In genomic region chr2:173749315-173749714, GRCh38 we compare ENCODE assay signal across 11 cellular contexts.
A peak's percentile ranks its signal among the peaks of the same experiment; 100 is the strongest.
DNase-seq lines count a peak whose midpoint lies in the region; ATAC-seq and TF ChIP-seq lines count a peak whose summit lies in the region.
"Had no signal": no experiment of that assay in that cellular context is flagged by ENCODE, and none has a peak within 500 bp of the region (broad histone marks: within the 10 kb centered on the region; RNA-seq: fewer than 3 reads in every experiment).

No MANE protein-coding gene starts in this region.

- no peaks in the 10 kb centered on the region for H3K27me3 ChIP-seq in liver (ENCODE audit: control insufficient read depth in 4 of 4, insufficient read depth in 4 of 4, low read length in 3 of 4)

- no peak overlapping the region for H3K9ac ChIP-seq in liver (ENCODE audit: low read depth in 1 of 2, low read length in 2 of 2)

- TF ChIP-seq CTCF in astrocyte of the spinal cord (IDR thresholded peaks at IDR 0.05; ENCODE audit: low read depth, low read length) = peak; percentile 57
- no peak for TF ChIP-seq CTCF in liver (IDR thresholded peaks at IDR 0.05; ENCODE audit: low read depth, low read length, missing input control)

- in situ Hi-C loops in Caki2 (cut with HindIII; ENCODE audit: low pct_unique_long_range_greater_than_20kb, low sequenced_read_pairs) = no loop called here
- in situ Hi-C loops in astrocyte of the spinal cord (cut with HindIII; ENCODE audit: low sequenced_read_pairs) = no loop called here

- no peaks in the 10 kb centered on the region for H3K9me3 ChIP-seq in liver (ENCODE audit: control insufficient read depth in 4 of 4, low read length in 3 of 4)
- H3K9me3 ChIP-seq: lower lobe of right lung, spleen had no signal

- H3K36me3 ChIP-seq in liver (ENCODE audit: control insufficient read depth in 4 of 4, insufficient read depth in 3 of 4, low read depth in 1 of 4, low read length in 3 of 4) = no peaks in the 10 kb centered on the region
- H3K36me3 ChIP-seq: lower lobe of right lung, spleen had no signal

- peaks cover 0 to 3% (median 0%) of the 10 kb centered on the region in 4 donors for H3K4me1 ChIP-seq in liver (ENCODE audit: control insufficient read depth in 4 of 4, insufficient read depth in 4 of 4, low read length in 3 of 4)
- H3K4me1 ChIP-seq: lower lobe of right lung, spleen had no signal

- 20% methylated on average over 2 of the region's 2 CpGs for WGBS in liver

- TF ChIP-seq RAD21 in liver (IDR thresholded peaks at IDR 0.05) = peak; percentile 22 to 23

- ATAC-seq in HG03025 (IDR thresholded peaks at IDR 0.05; ENCODE audit: low FRiP score, unreplicated experiment) (no peak), GM18498 (IDR thresholded peaks at IDR 0.05; ENCODE audit: unreplicated experiment) (no peak), GM19023 (IDR thresholded peaks at IDR 0.05; ENCODE audit: unreplicated experiment) (no peak)

- DNase-seq in Caki2 (ENCODE audit: low read depth) = peak; percentile 18
- DNase-seq in LHCN-M2 (ENCODE audit: low read depth) = peak; percentile 45
- DNase-seq in astrocyte of the spinal cord (ENCODE audit: low read depth, low spot score) = peak; percentile 61
- DNase-seq in GM19238 (ENCODE audit: insufficient read length, low spot score) = no peak
- DNase-seq: lower lobe of right lung, NCI-H1048, spleen had no signal

- H3K27ac ChIP-seq in liver (ENCODE audit: low read depth in 1 of 2, low read length in 2 of 2) = no peak overlapping the region
- H3K27ac ChIP-seq: lower lobe of right lung, spleen had no signal

- H3K4me3 ChIP-seq in astrocyte of the spinal cord (ENCODE audit: low read depth, low read length) = no peak overlapping the region
- H3K4me3 ChIP-seq in liver (ENCODE audit: low read depth in 1 of 3, low read length in 3 of 3) = no peak overlapping the region
- H3K4me3 ChIP-seq: lower lobe of right lung, spleen had no signal

TF ChIP-seq in liver, 16 proteins besides CTCF, POLR2A, EP300 and RAD21:
- no peak for TF ChIP-seq EGR1 (IDR thresholded peaks at IDR 0.05; ENCODE audit: low read depth in 2 of 2)
- TF ChIP-seq YY1 (IDR thresholded peaks at IDR 0.05) = no peak
- no peak for TF ChIP-seq TAF1 (conservative IDR thresholded peaks at IDR 0.05)
